In genomic region chr2:32522770-32523169, GRCh38 we compare ENCODE assay signal across 19 cellular contexts.
"Had no signal": no experiment of that assay in that cellular context is flagged by ENCODE, and none has a peak within 500 bp of the region (broad histone marks: within the 10 kb centered on the region; RNA-seq: fewer than 3 reads in every experiment).

No MANE protein-coding gene starts in this region.

- H3K4me3 Mint-ChIP-seq: activated B cell treated with CpG ODN at 0.5 μM for 24 hours; activated CD8-positive, alpha-beta T cell treated with anti-CD3 and anti-CD28 coated beads, Interleukin-2, amount 10 ng/mL, durations not matched to agents 7 days and 5 days; activated naive CD4-positive, alpha-beta T cell treated with anti-CD3 and anti-CD28 coated beads, Interleukin-2, amount 50 U/mL, for 24 hours; brain; immature natural killer cell; naive thymus-derived CD8-positive, alpha-beta T cell; stimulated activated naive CD8-positive, alpha-beta T cell treated with anti-CD3 and anti-CD28 coated beads, Interleukin-15, Interleukin-2, amounts not matched to agents 100 ng/mL and 50 ng/mL, for 24 hours; type B pancreatic cell had no signal

- H3K9me3 ChIP-seq: mucosa of descending colon had no signal

- H3K27me3 Mint-ChIP-seq: activated B cell treated with CpG ODN at 0.5 μM for 24 hours; activated naive CD4-positive, alpha-beta T cell treated with anti-CD3 and anti-CD28 coated beads, Interleukin-2, amount 50 U/mL, for 24 hours; naive thymus-derived CD8-positive, alpha-beta T cell; stimulated activated naive CD8-positive, alpha-beta T cell treated with anti-CD3 and anti-CD28 coated beads, Interleukin-15, Interleukin-2, amounts not matched to agents 100 ng/mL and 50 ng/mL, for 24 hours; type B pancreatic cell had no signal

- DNase-seq: activated B cell treated with CpG ODN at 0.5 μM for 24 hours; activated CD4-positive, alpha-beta T cell treated with anti-CD3 and anti-CD28 coated beads for 48 hours; activated CD8-positive, alpha-beta memory T cell treated with anti-CD3 and anti-CD28 coated beads, Interleukin-2, amount 50 U/mL, for 4 hours; activated CD8-positive, alpha-beta T cell treated with anti-CD3 and anti-CD28 coated beads, Interleukin-2, amount 10 ng/mL, durations not matched to agents 7 days and 5 days; activated effector memory CD4-positive, alpha-beta T cell treated with anti-CD3 and anti-CD28 coated beads, Interleukin-2, amount 50 U/mL, for 16 hours; activated T-cell treated with anti-CD3 and anti-CD28 coated beads, Interleukin-2, amount 50 U/mL, for 48 hours; amniotic stem cell; effector CD8-positive, alpha-beta T cell; foreskin keratinocyte; head of caudate nucleus; immature natural killer cell; mucosa of descending colon; naive thymus-derived CD8-positive, alpha-beta T cell; stimulated activated CD4-positive, alpha-beta T cell treated with anti-CD3 and anti-CD28 coated beads, Interleukin-4, amount 100 ng/mL, for 24 hours; T-helper 2 cell had no signal

- H3K9me3 Mint-ChIP-seq: activated B cell treated with CpG ODN at 0.5 μM for 24 hours; activated naive CD4-positive, alpha-beta T cell treated with anti-CD3 and anti-CD28 coated beads, Interleukin-2, amount 50 U/mL, for 24 hours; brain; immature natural killer cell; naive thymus-derived CD8-positive, alpha-beta T cell; stimulated activated naive CD8-positive, alpha-beta T cell treated with anti-CD3 and anti-CD28 coated beads, Interleukin-15, Interleukin-2, amounts not matched to agents 100 ng/mL and 50 ng/mL, for 24 hours; type B pancreatic cell had no signal

- H3K27me3 ChIP-seq: foreskin keratinocyte had no signal

- H3K27ac ChIP-seq: foreskin keratinocyte had no signal

- H3K4me3 ChIP-seq: mucosa of descending colon had no signal

- H3K27ac Mint-ChIP-seq: activated B cell treated with CpG ODN at 0.5 μM for 24 hours; activated CD8-positive, alpha-beta T cell treated with anti-CD3 and anti-CD28 coated beads, Interleukin-2, amount 10 ng/mL, durations not matched to agents 7 days and 5 days; activated naive CD4-positive, alpha-beta T cell treated with anti-CD3 and anti-CD28 coated beads, Interleukin-2, amount 50 U/mL, for 24 hours; stimulated activated naive CD8-positive, alpha-beta T cell treated with anti-CD3 and anti-CD28 coated beads, Interleukin-15, Interleukin-2, amounts not matched to agents 100 ng/mL and 50 ng/mL, for 24 hours had no signal

- H3K4me1 Mint-ChIP-seq: activated B cell treated with CpG ODN at 0.5 μM for 24 hours; activated naive CD4-positive, alpha-beta T cell treated with anti-CD3 and anti-CD28 coated beads, Interleukin-2, amount 50 U/mL, for 24 hours; brain; naive thymus-derived CD8-positive, alpha-beta T cell had no signal

- H3K4me1 ChIP-seq: foreskin keratinocyte had no signal

- ATAC-seq: activated CD8-positive, alpha-beta T cell treated with anti-CD3 and anti-CD28 coated beads, Interleukin-2, amount 10 ng/mL, durations not matched to agents 7 days and 5 days; foreskin keratinocyte; mucosa of descending colon; naive thymus-derived CD8-positive, alpha-beta T cell had no signal
